ENCODE assay signal across 16 cellular contexts in genomic region chr5:96690906-96691305, GRCh38.
"Had no signal": no experiment of that assay in that cellular context is flagged by ENCODE, and none has a peak within 500 bp of the region (broad histone marks: within the 10 kb centered on the region; RNA-seq: fewer than 3 reads in every experiment).

No MANE protein-coding gene starts in this region.

- ATAC-seq: stimulated activated naive B cell treated with anti-CD40 and anti-IgM and Interleukin-4, amounts not matched to agents 10 μg/mL and 1 μg/mL and 100 μg/mL, for 72 hours had no signal

- H3K4me3 ChIP-seq: left ventricle myocardium inferior, sigmoid colon, smooth muscle cell, uterus had no signal

- H3K9me3 Mint-ChIP-seq: endodermal cell; nephron; stimulated activated naive B cell treated with anti-CD40 and anti-IgM and Interleukin-4, amounts not matched to agents 10 μg/mL and 1 μg/mL and 100 μg/mL, for 72 hours had no signal

- H3K9me3 ChIP-seq: left ventricle myocardium inferior, sigmoid colon, uterus had no signal

- H3K27me3 Mint-ChIP-seq: activated naive CD8-positive, alpha-beta T cell; stimulated activated naive B cell treated with anti-CD40 and anti-IgM and Interleukin-4, amounts not matched to agents 10 μg/mL and 1 μg/mL and 100 μg/mL, for 72 hours had no signal

- H3K4me1 ChIP-seq: uterus had no signal

- H3K27ac Mint-ChIP-seq: activated naive CD8-positive, alpha-beta T cell; endodermal cell; nephron; stimulated activated naive B cell treated with anti-CD40 and anti-IgM and Interleukin-4, amounts not matched to agents 10 μg/mL and 1 μg/mL and 100 μg/mL, for 72 hours had no signal

- H3K27ac ChIP-seq: uterus had no signal

- H3K4me2 ChIP-seq: smooth muscle cell had no signal

- H3K4me3 Mint-ChIP-seq: activated naive CD8-positive, alpha-beta T cell; endodermal cell; nephron; stimulated activated naive B cell treated with anti-CD40 and anti-IgM and Interleukin-4, amounts not matched to agents 10 μg/mL and 1 μg/mL and 100 μg/mL, for 72 hours had no signal

- H3K4me1 Mint-ChIP-seq: endodermal cell, nephron had no signal

- DNase-seq: activated T-cell treated with anti-CD3 and anti-CD28 coated beads, Interleukin-2, amount 50 U/mL, for 1 hour; amniotic stem cell; cortex of kidney; endodermal cell; hippocampal formation; left ventricle myocardium inferior; occipital lobe; retina; sigmoid colon; stimulated activated CD4-positive, alpha-beta T cell treated with anti-CD3 and anti-CD28 coated beads, Interleukin-15, amount 100 ng/mL, for 24 hours; stimulated activated naive B cell treated with anti-CD40 and anti-IgM and Interleukin-4, amounts not matched to agents 10 μg/mL and 1 μg/mL and 100 μg/mL, for 72 hours; T-helper 9 cell; uterus had no signal

- H3K27me3 ChIP-seq: sigmoid colon, uterus had no signal

- H3K36me3 ChIP-seq: uterus had no signal
